ENCODE assay signal across 2 cellular contexts in genomic region chr15:78224024-78224413, GRCh38.
A peak's percentile ranks its signal among the peaks of the same experiment; 100 is the strongest.
TF ChIP-seq lines count a peak whose summit lies in the region.

No MANE protein-coding gene starts in this region.

TF ChIP-seq in GM12878, 131 proteins besides CTCF, POLR2A, EP300 and RAD21:
- TF ChIP-seq IKZF2 (IDR thresholded peaks at IDR 0.05) (0 out of 4 replicates have a peak, but pooled peaks of 1 of the 2 experiments have one; percentile 10), BCL11A (IDR thresholded peaks at IDR 0.05; ENCODE audit: low read depth, low read length) (no peak), BCL3 (IDR thresholded peaks at IDR 0.05; ENCODE audit: borderline replicate concordance, insufficient read depth, low read depth, low read length, poor library complexity, severe bottlenecking) (peak; percentile 55), NR2C1 (IDR thresholded peaks at IDR 0.05) (no peak), IKZF1 (conservative IDR thresholded peaks at IDR 0.05) (peak; percentile 45; the same call in 1 of the 2 replicates), BMI1 (IDR thresholded peaks at IDR 0.05; ENCODE audit: borderline replicate concordance) (no peak), E4F1 (IDR thresholded peaks at IDR 0.05; ENCODE audit: borderline replicate concordance, partially characterized antibody) (no peak), PKNOX1 (IDR thresholded peaks at IDR 0.05) (no peak)

TF ChIP-seq in WTC11, 78 proteins besides CTCF, POLR2A, EP300 and RAD21:
- TF ChIP-seq ZNF263 (CRISPR knock-in tag; IDR thresholded peaks at IDR 0.05; ENCODE audit: low read depth) (no peak), USF2 (CRISPR knock-in tag; IDR thresholded peaks at IDR 0.05) (no peak), KAT7 (CRISPR knock-in tag; IDR thresholded peaks at IDR 0.05; ENCODE audit: borderline replicate concordance) (no peak), JAZF1 (CRISPR knock-in tag; IDR thresholded peaks at IDR 0.05) (no peak), ZBTB43 (CRISPR knock-in tag; IDR thresholded peaks at IDR 0.05) (no peak), TCF7 (CRISPR knock-in tag; IDR thresholded peaks at IDR 0.05; ENCODE audit: low read depth) (no peak), GRHL2 (CRISPR knock-in tag; IDR thresholded peaks at IDR 0.05; ENCODE audit: insufficient replicate concordance, severe bottlenecking) (no peak), MYBL2 (CRISPR knock-in tag; IDR thresholded peaks at IDR 0.05) (no peak), NR1H2 (CRISPR knock-in tag; IDR thresholded peaks at IDR 0.05) (no peak), SOX15 (CRISPR knock-in tag; IDR thresholded peaks at IDR 0.05) (no peak), USF1 (CRISPR knock-in tag; IDR thresholded peaks at IDR 0.05) (no peak), ZNF396 (CRISPR knock-in tag; IDR thresholded peaks at IDR 0.05; ENCODE audit: borderline replicate concordance) (no peak), JUN (CRISPR knock-in tag; IDR thresholded peaks at IDR 0.05) (no peak), MXD4 (CRISPR knock-in tag; IDR thresholded peaks at IDR 0.05; ENCODE audit: borderline replicate concordance) (no peak), ATF2 (CRISPR knock-in tag; IDR thresholded peaks at IDR 0.05; ENCODE audit: borderline replicate concordance, low read depth) (no peak)
